In genomic region chr4:187389420-187389819, GRCh38 we compare ENCODE assay signal across 27 cellular contexts.
"Had no signal": no experiment of that assay in that cellular context is flagged by ENCODE, and none has a peak within 500 bp of the region (broad histone marks: within the 10 kb centered on the region; RNA-seq: fewer than 3 reads in every experiment).

No MANE protein-coding gene starts in this region.

- H3K4me2 ChIP-seq: neural progenitor cell had no signal

- H3K27me3 Mint-ChIP-seq: naive B cell; progenitor cell of endocrine pancreas; stimulated activated naive CD8-positive, alpha-beta T cell treated with anti-CD3 and anti-CD28 coated beads, Interleukin-15, Interleukin-2, amounts not matched to agents 100 ng/mL and 50 ng/mL, for 24 hours had no signal

- H3K27ac ChIP-seq: neural progenitor cell, neutrophil, right atrium auricular region, right lobe of liver, suprapubic skin, thoracic aorta, tibial artery, uterus had no signal

- H3K27ac Mint-ChIP-seq: mesothelial cell of epicardium; naive B cell; natural killer cell; nephron progenitor cell; neural progenitor cell; progenitor cell of endocrine pancreas; stimulated activated effector memory CD8-positive, alpha-beta T cell treated with anti-CD3 and anti-CD28 coated beads, Interleukin-12 subunit alpha, Interleukin-12 subunit beta, amount 100 ng/mL, for 72 hours; stimulated activated naive CD8-positive, alpha-beta T cell treated with anti-CD3 and anti-CD28 coated beads, Interleukin-15, Interleukin-2, amounts not matched to agents 100 ng/mL and 50 ng/mL, for 24 hours had no signal

- H2AFZ ChIP-seq: neural progenitor cell had no signal

- DNase-seq: hippocampal formation; kidney glomerular epithelial cell; left cardiac atrium; mesendoderm; naive B cell; natural killer cell; nephron progenitor cell; occipital lobe; right lobe of liver; stimulated activated CD4-positive, alpha-beta T cell treated with anti-CD3 and anti-CD28 coated beads, Interleukin-12 subunit alpha, Interleukin-12 subunit beta, amount 100 ng/mL, for 4 hours; stimulated activated CD4-positive, alpha-beta T cell treated with anti-CD3 and anti-CD28 coated beads, Interleukin-15, amount 100 ng/mL, for 24 hours; stimulated activated CD4-positive, alpha-beta T cell treated with anti-CD3 and anti-CD28 coated beads, Interleukin-2, amount 100 ng/mL, for 24 hours; stimulated activated CD4-positive, alpha-beta T cell treated with anti-CD3 and anti-CD28 coated beads, Interleukin-4, amount 100 ng/mL, for 1 hour; stimulated activated naive CD4-positive, alpha-beta T cell; tibial artery; trophoblast cell; uterus had no signal

- H3K9me3 Mint-ChIP-seq: mesothelial cell of epicardium, nephron progenitor cell, neural progenitor cell had no signal

- ATAC-seq: left cardiac atrium; left lobe of liver; natural killer cell; right lobe of liver; stimulated activated effector memory CD8-positive, alpha-beta T cell treated with anti-CD3 and anti-CD28 coated beads, Interleukin-12 subunit alpha, Interleukin-12 subunit beta, amount 100 ng/mL, for 72 hours had no signal

- H3K36me3 ChIP-seq: neural progenitor cell, neutrophil, right atrium auricular region, right lobe of liver, suprapubic skin, thoracic aorta, tibial artery, uterus had no signal

- H3K4me1 ChIP-seq: neural progenitor cell, right atrium auricular region, right lobe of liver, suprapubic skin, uterus had no signal

- H3K4me1 Mint-ChIP-seq: naive B cell; natural killer cell; nephron progenitor cell; neural progenitor cell; stimulated activated effector memory CD8-positive, alpha-beta T cell treated with anti-CD3 and anti-CD28 coated beads, Interleukin-12 subunit alpha, Interleukin-12 subunit beta, amount 100 ng/mL, for 72 hours had no signal

- H3K36me3 Mint-ChIP-seq: mesothelial cell of epicardium; naive B cell; natural killer cell; neural progenitor cell; stimulated activated effector memory CD8-positive, alpha-beta T cell treated with anti-CD3 and anti-CD28 coated beads, Interleukin-12 subunit alpha, Interleukin-12 subunit beta, amount 100 ng/mL, for 72 hours had no signal

- H3K4me3 ChIP-seq: neural progenitor cell, right atrium auricular region, right lobe of liver, suprapubic skin, thoracic aorta, tibial artery, uterus had no signal

- H3K9me3 ChIP-seq: neutrophil, right atrium auricular region, right lobe of liver, suprapubic skin, thoracic aorta, tibial artery, uterus had no signal

- H3K9ac ChIP-seq: neural progenitor cell had no signal

- H3K27me3 ChIP-seq: neural progenitor cell, neutrophil, right atrium auricular region, right lobe of liver, suprapubic skin, tibial artery, uterus had no signal

- H3K4me3 Mint-ChIP-seq: mesothelial cell of epicardium; naive B cell; natural killer cell; nephron progenitor cell; neural progenitor cell; stimulated activated effector memory CD8-positive, alpha-beta T cell treated with anti-CD3 and anti-CD28 coated beads, Interleukin-12 subunit alpha, Interleukin-12 subunit beta, amount 100 ng/mL, for 72 hours; stimulated activated naive CD8-positive, alpha-beta T cell treated with anti-CD3 and anti-CD28 coated beads, Interleukin-15, Interleukin-2, amounts not matched to agents 100 ng/mL and 50 ng/mL, for 24 hours had no signal
